Comparison of ENCODE assay signal across 26 cellular contexts in the genomic region with DNA sequence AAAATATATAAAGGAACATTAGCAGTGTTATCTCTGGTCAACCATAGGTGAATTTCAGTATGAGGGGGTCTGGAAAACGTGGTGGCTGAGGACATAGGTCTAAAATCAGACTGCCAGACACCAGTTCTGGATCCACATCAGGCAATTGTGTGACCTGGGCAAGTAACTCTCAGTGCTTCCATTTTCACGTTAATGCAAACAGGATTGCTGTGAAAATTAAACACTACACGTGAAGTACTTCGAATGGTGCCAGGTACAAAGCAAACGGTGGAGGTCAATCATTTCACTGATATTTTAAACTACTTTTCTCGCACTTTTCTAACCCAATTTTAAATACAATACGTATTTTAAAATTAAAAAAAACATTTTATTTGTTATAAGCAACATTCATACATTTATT.
"Had no signal": no experiment of that assay in that cellular context is flagged by ENCODE, and none has a peak within 500 bp of the region (broad histone marks: within the 10 kb centered on the region; RNA-seq: fewer than 3 reads in every experiment).

No MANE protein-coding gene starts in this region.

- H3K27me3 ChIP-seq: breast epithelium, hepatocyte, sigmoid colon, stomach, suprapubic skin, tibial nerve had no signal

- H2AFZ ChIP-seq: hepatocyte, neural progenitor cell had no signal

- H3K27ac ChIP-seq: breast epithelium, hepatocyte, left ventricle myocardium inferior, neural progenitor cell, sigmoid colon, stomach, suprapubic skin, tibial nerve had no signal

- H3K4me3 ChIP-seq: breast epithelium, hepatocyte, left ventricle myocardium inferior, neural progenitor cell, sigmoid colon, smooth muscle cell, stomach, suprapubic skin, tibial nerve had no signal

- H3K36me3 ChIP-seq: breast epithelium, left ventricle myocardium inferior, neural progenitor cell, sigmoid colon, stomach, suprapubic skin, tibial nerve had no signal

- H3K9me3 ChIP-seq: breast epithelium, left ventricle myocardium inferior, sigmoid colon, stomach, suprapubic skin, tibial nerve had no signal

- H3K4me1 ChIP-seq: breast epithelium, left ventricle myocardium inferior, neural progenitor cell, sigmoid colon, stomach, suprapubic skin had no signal

- H3K79me2 ChIP-seq: hepatocyte had no signal

- FAIRE-seq: colon, urothelium cell line had no signal

- DNase-seq: activated CD4-positive, alpha-beta memory T cell treated with anti-CD3 and anti-CD28 coated beads, Interleukin-2, amount 10 ng/mL, durations not matched to agents 7 days and 5 days; activated CD4-positive, alpha-beta T cell treated with anti-CD3 and anti-CD28 coated beads, Interleukin-2, amount 10 ng/mL, durations not matched to agents 24 days and 14 days; activated effector memory CD4-positive, alpha-beta T cell treated with Interleukin-2 at 50 U/mL for 16 hours; activated naive CD4-positive, alpha-beta T cell treated with anti-CD3 and anti-CD28 coated beads for 36 hours; activated naive CD8-positive, alpha-beta T cell treated with anti-CD3 and anti-CD28 coated beads, Interleukin-2, amount 10 ng/mL, durations not matched to agents 7 days and 5 days; activated T-cell treated with anti-CD3 and anti-CD28 coated beads, Interleukin-2, amount 50 U/mL, for 72 hours; amniotic stem cell; effector memory CD4-positive, alpha-beta T cell; foreskin melanocyte; immature natural killer cell; left ventricle myocardium inferior; mammary epithelial cell; naive thymus-derived CD8-positive, alpha-beta T cell; sigmoid colon; stimulated activated CD4-positive, alpha-beta T cell treated with anti-CD3 and anti-CD28 coated beads, Interleukin-15, amount 100 ng/mL, for 24 hours; stomach had no signal

- H3K9ac ChIP-seq: neural progenitor cell had no signal

- ATAC-seq: activated T-cell treated with anti-CD3 and anti-CD28 coated beads, Interleukin-2, amount 50 U/mL, for 72 hours; esophagus mucosa; naive thymus-derived CD8-positive, alpha-beta T cell; stimulated activated memory B cell treated with anti-CD40 and anti-IgM and Interleukin-4, amounts not matched to agents 10 μg/mL and 1 μg/mL and 100 μg/mL, for 72 hours had no signal

- H3K4me2 ChIP-seq: hepatocyte, neural progenitor cell, smooth muscle cell had no signal
